32 cellular contexts compared by ENCODE assay signal in genomic region chr1:113676524-113676923, GRCh38.
"Had no signal": no experiment of that assay in that cellular context is flagged by ENCODE, and none has a peak within 500 bp of the region (broad histone marks: within the 10 kb centered on the region; RNA-seq: fewer than 3 reads in every experiment).

No MANE protein-coding gene starts in this region.

- H3K27ac ChIP-seq: brain microvascular endothelial cell, coronary artery, dorsolateral prefrontal cortex, esophagus squamous epithelium, gastroesophageal sphincter, heart right ventricle, WERI-Rb-1 had no signal

- H3K4me3 Mint-ChIP-seq: activated B cell treated with CpG ODN at 0.5 μM for 24 hours; activated CD8-positive, alpha-beta T cell treated with anti-CD3 and anti-CD28 coated beads for 36 hours; activated naive CD8-positive, alpha-beta T cell; activated T-cell treated with anti-CD3 and anti-CD28 coated beads, Interleukin-2, amount 50 U/mL, for 4 hours; activated T-helper 17 cell treated with anti-CD3 and anti-CD28 coated beads, Interleukin-2, amount 50 U/mL, for 72 hours; central memory CD8-positive, alpha-beta T cell; dendritic cell treated with granulocyte-macrophage colony-stimulating factor and Interleukin-4, amounts not matched to agents 40 ng/mL and 50 ng/mL, for 4 days; endodermal cell; T-cell; T-helper 1 cell treated with Interleukin-12 subunit alpha and Interleukin-12 subunit beta and Interleukin-4 antibody, amounts not matched to agents 30 μg/mL and 1 μg/mL, for 36 hours; T-helper 2 cell treated with Interferon-gamma antibody and Interleukin-4, amounts not matched to agents 5 μg/mL and 100 μg/mL, for 36 hours had no signal

- ATAC-seq: activated CD4-positive, CD25-positive, alpha-beta regulatory T cell treated with anti-CD3 and anti-CD28 coated beads, Interleukin-2, amount 50 U/mL, for 24 hours; activated CD8-positive, alpha-beta T cell treated with anti-CD3 and anti-CD28 coated beads for 36 hours; activated T-cell treated with anti-CD3 and anti-CD28 coated beads, Interleukin-2, amount 50 U/mL, for 4 hours; activated T-helper 17 cell treated with anti-CD3 and anti-CD28 coated beads, Interleukin-2, amount 50 U/mL, for 72 hours; gastroesophageal sphincter; T-cell had no signal

- H3K4me1 Mint-ChIP-seq: activated B cell treated with CpG ODN at 0.5 μM for 24 hours; activated T-helper 17 cell treated with anti-CD3 and anti-CD28 coated beads, Interleukin-2, amount 50 U/mL, for 72 hours; central memory CD8-positive, alpha-beta T cell; endodermal cell; T-cell had no signal

- H3K4me3 ChIP-seq: coronary artery, dorsolateral prefrontal cortex, esophagus squamous epithelium, gastroesophageal sphincter, heart right ventricle had no signal

- H3K36me3 Mint-ChIP-seq: activated naive CD8-positive, alpha-beta T cell; T-cell had no signal

- H3K9me3 Mint-ChIP-seq: activated B cell treated with CpG ODN at 0.5 μM for 24 hours; activated CD8-positive, alpha-beta T cell treated with anti-CD3 and anti-CD28 coated beads for 36 hours; activated T-cell treated with anti-CD3 and anti-CD28 coated beads, Interleukin-2, amount 50 U/mL, for 4 hours; activated T-helper 17 cell treated with anti-CD3 and anti-CD28 coated beads, Interleukin-2, amount 50 U/mL, for 72 hours; central memory CD8-positive, alpha-beta T cell; dendritic cell treated with granulocyte-macrophage colony-stimulating factor and Interleukin-4, amounts not matched to agents 40 ng/mL and 50 ng/mL, for 4 days; endodermal cell; T-cell; T-helper 1 cell treated with Interleukin-12 subunit alpha and Interleukin-12 subunit beta and Interleukin-4 antibody, amounts not matched to agents 30 μg/mL and 1 μg/mL, for 36 hours; T-helper 2 cell treated with Interferon-gamma antibody and Interleukin-4, amounts not matched to agents 5 μg/mL and 100 μg/mL, for 36 hours had no signal

- DNase-seq: activated B cell treated with CpG ODN at 0.5 μM for 24 hours; activated CD4-positive, alpha-beta T cell treated with anti-CD3 and anti-CD28 coated beads for 48 hours; activated CD4-positive, alpha-beta T cell treated with anti-CD3 and anti-CD28 coated beads, Interleukin-2, amount 50 U/mL, for 1 hour; activated CD4-positive, alpha-beta T cell treated with anti-CD3 and anti-CD28 coated beads, Interleukin-2, amount 50 U/mL, for 48 hours; activated CD8-positive, alpha-beta memory T cell treated with anti-CD3 and anti-CD28 coated beads for 24 hours; activated CD8-positive, alpha-beta T cell treated with anti-CD3 and anti-CD28 coated beads for 36 hours; activated effector memory CD4-positive, alpha-beta T cell treated with Interleukin-2 at 50 U/mL for 16 hours; activated gamma-delta T cell treated with Interleukin-2 at 50 U/mL for 16 hours; activated naive CD4-positive, alpha-beta T cell treated with anti-CD3 and anti-CD28 coated beads, Interleukin-2, amount 50 U/mL, for 16 hours; activated naive CD4-positive, alpha-beta T cell treated with Interleukin-2 at 50 U/mL for 16 hours; activated T-cell treated with anti-CD3 and anti-CD28 coated beads, Interleukin-2, amount 50 U/mL, for 4 hours; amniotic stem cell; anterior cingulate cortex; dorsolateral prefrontal cortex; effector memory CD4-positive, alpha-beta T cell; endodermal cell; esophagus squamous epithelium; foreskin melanocyte; T-cell; T1000 had no signal

- H3K27me3 ChIP-seq: brain microvascular endothelial cell, dorsolateral prefrontal cortex, esophagus squamous epithelium, gastroesophageal sphincter, heart right ventricle had no signal

- H3K36me3 ChIP-seq: brain microvascular endothelial cell had no signal

- H3K27ac Mint-ChIP-seq: activated B cell treated with CpG ODN at 0.5 μM for 24 hours; activated CD8-positive, alpha-beta T cell treated with anti-CD3 and anti-CD28 coated beads for 36 hours; activated naive CD8-positive, alpha-beta T cell; activated T-helper 17 cell treated with anti-CD3 and anti-CD28 coated beads, Interleukin-2, amount 50 U/mL, for 72 hours; dendritic cell treated with granulocyte-macrophage colony-stimulating factor and Interleukin-4, amounts not matched to agents 40 ng/mL and 50 ng/mL, for 4 days; endodermal cell; T-cell; T-helper 1 cell treated with Interleukin-12 subunit alpha and Interleukin-12 subunit beta and Interleukin-4 antibody, amounts not matched to agents 30 μg/mL and 1 μg/mL, for 36 hours; T-helper 2 cell treated with Interferon-gamma antibody and Interleukin-4, amounts not matched to agents 5 μg/mL and 100 μg/mL, for 36 hours had no signal

- H3K9me3 ChIP-seq: esophagus squamous epithelium, gastroesophageal sphincter, heart right ventricle had no signal

- H3K27me3 Mint-ChIP-seq: activated B cell treated with CpG ODN at 0.5 μM for 24 hours; activated CD8-positive, alpha-beta T cell treated with anti-CD3 and anti-CD28 coated beads for 36 hours; activated naive CD8-positive, alpha-beta T cell; activated T-helper 17 cell treated with anti-CD3 and anti-CD28 coated beads, Interleukin-2, amount 50 U/mL, for 72 hours; central memory CD8-positive, alpha-beta T cell; T-cell had no signal
